In the genomic region with DNA sequence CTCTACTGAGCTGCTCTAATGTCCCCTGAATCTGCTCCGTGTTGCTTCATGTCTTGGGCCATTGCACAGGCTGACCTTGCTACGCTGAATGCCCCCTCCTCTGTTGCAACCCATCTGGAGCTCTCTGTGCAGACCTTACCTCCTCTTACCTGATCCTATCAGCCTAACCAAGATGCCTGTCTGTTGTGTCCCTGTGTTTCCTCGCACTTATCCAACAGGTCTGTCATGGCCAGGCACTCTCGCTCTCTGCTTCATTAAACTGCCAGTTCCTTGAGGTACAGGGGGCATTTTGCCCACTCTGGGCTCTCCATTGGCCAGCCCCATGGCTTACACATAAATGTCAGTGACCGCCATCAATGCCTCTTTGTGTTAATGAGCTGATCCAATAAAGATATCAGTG, we compare ENCODE assay signal across 5 cellular contexts.
"Had no signal": no experiment of that assay in that cellular context is flagged by ENCODE, and none has a peak within 500 bp of the region (broad histone marks: within the 10 kb centered on the region; RNA-seq: fewer than 3 reads in every experiment).

No MANE protein-coding gene starts in this region.

- H3K27ac ChIP-seq: GM23248 had no signal

- H3K9me3 ChIP-seq: HAP-1 had no signal

- DNase-seq: GM23248, H7, IMR-90 had no signal

- H3K36me3 ChIP-seq: HAP-1 had no signal

- H2AFZ ChIP-seq: GM23248 had no signal

- H3K4me1 ChIP-seq: HAP-1 had no signal

- H3K4me3 ChIP-seq: GM23248, HAP-1, K562 had no signal

- H3K9ac ChIP-seq: GM23248 had no signal
